ENCODE assay signal across 1 cellular context in the genomic region with DNA sequence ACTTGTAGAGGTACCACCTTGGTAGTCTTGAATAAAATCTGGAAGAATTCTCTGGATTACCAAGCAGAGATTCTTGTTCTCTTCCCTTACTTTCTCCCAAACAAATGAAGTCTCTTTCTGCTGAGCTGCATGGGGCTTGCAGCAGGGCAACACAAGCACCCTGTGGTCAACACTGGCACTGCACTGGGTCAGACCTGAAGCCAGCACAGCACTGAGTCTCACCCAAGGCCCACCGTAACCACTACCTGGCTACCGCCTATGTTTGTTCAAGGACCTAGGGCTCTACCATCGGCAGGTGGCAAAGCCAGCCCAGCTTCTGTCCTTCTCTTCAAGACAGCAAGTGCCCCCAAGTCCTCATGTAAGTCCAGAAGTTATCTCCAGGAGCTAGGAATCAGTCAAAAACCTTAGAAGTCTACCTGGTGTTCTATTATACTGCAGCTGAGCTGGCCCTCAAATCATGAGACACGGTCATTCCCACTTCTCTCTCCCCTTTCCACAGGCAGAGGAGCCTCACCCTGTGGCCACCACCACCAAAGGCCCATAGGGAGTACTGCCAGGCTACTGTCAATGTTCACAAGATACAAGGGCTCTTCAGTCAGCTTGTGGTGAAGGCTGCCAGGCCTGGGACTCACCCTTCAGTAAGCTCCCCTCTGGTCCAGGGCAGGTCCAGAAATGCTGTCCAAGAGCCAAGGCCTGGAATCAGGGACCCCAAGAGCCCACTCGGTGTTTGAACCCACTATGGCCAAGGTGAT.
A peak's percentile ranks its signal among the peaks of the same experiment; 100 is the strongest.
TF ChIP-seq lines count a peak whose summit lies in the region.

No MANE protein-coding gene starts in this region.

TF ChIP-seq in HepG2, 621 proteins besides CTCF, POLR2A, EP300 and RAD21 (continued from another document):
- 0 out of 2 replicates have a peak, but pooled peaks have one; percentile 43 for TF ChIP-seq HIC2 (CRISPR knock-in tag; IDR thresholded peaks at IDR 0.05; ENCODE audit: low read depth)
- TF ChIP-seq JARID2 (CRISPR knock-in tag; IDR thresholded peaks at IDR 0.05; ENCODE audit: insufficient replicate concordance), result peak; percentile 72
